23 cellular contexts compared by ENCODE assay signal in the genomic region with DNA sequence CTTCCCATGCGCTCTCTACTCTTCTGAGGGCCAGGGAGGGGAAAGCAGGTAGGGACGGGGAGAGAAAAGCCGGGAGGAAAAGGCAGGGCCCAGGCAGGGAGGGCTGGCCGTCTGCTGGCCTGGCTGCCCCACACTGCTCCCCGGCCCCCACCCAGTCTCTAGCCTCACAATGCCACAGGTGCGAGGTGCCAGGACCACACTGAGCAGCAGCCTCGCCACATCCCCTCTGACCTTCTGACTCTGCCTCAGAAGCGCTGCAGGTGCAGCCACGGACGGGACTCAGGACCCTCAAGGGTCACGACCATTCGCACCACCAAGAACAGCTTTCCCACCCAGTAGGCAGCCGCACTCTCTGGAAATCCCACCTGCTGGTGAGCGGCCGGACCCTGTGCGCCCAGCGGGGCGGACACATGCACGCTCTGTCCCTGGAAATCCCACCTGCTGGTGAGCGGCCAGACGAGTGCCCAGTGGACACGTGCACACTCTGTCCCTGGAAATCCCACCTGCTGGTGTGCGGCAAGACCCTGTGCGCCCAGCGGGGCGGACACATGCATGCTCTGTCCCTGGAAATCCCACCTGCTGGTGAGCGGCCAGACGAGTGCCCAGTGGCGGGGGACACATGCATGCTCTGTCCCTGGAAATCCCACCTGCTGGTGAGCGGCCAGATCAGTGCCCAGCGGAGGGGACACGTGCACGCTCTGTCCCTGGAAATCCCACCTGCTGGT. TPM values are rescaled to one million over a fixed set of nuclear protein-coding genes. Genes with fewer than 3 reads are reported as not detected.
DNase-seq lines count a peak whose midpoint lies in the region; ATAC-seq, FAIRE-seq and TF ChIP-seq lines count a peak whose summit lies in the region.
"Had no signal": no experiment of that assay in that cellular context is flagged by ENCODE, and none has a peak within 500 bp of the region (broad histone marks: within the 10 kb centered on the region; RNA-seq: fewer than 3 reads in every experiment).

No MANE protein-coding gene starts in this region.

- no peak overlapping the region for H2AFZ ChIP-seq in K562 (ENCODE audit: low read depth, low read length)
- H2AFZ ChIP-seq in neuronal stem cell (ENCODE audit: low read length): no peak overlapping the region

- H3K79me1 ChIP-seq in neuronal stem cell (ENCODE audit: low read depth, low read length): peaks cover 21% of the 10 kb centered on the region

- H3K27ac ChIP-seq in heart right ventricle (no peak overlapping the region), K562 (ENCODE audit: extremely low read depth, low read depth, low read length) (no peak overlapping the region), neuronal stem cell (replicated peaks; ENCODE audit: low read length) (no peak overlapping the region), upper lobe of right lung (no peak overlapping the region), esophagus muscularis mucosa (replicated peaks in 1 of 4) (no peak overlapping the region)
- H3K27ac ChIP-seq: SJCRH30 had no signal

- no peak overlapping the region for H2BK120ac ChIP-seq in neuronal stem cell (ENCODE audit: low read depth, low read length)

- H4K8ac ChIP-seq in neuronal stem cell (ENCODE audit: low read depth, low read length): peak overlapping the region; percentile 72

- H3K4me1 ChIP-seq in heart right ventricle: peaks cover 0 to 8% (median 0%) of the 10 kb centered on the region in 9 donors
- H3K4me1 ChIP-seq in K562 (replicated peaks in 1 of 2; ENCODE audit: control insufficient read depth in 2 of 2, insufficient read depth in 2 of 2, low read length in 2 of 2): peaks cover 0 to 5% of the 10 kb centered on the region in 2 experiments; a peak in 1 of 5 replicates
- H3K4me1 ChIP-seq in neuronal stem cell (ENCODE audit: control insufficient read depth in 2 of 2, insufficient read depth in 1 of 2, low read depth in 1 of 2, low read length in 2 of 2): no peaks in the 10 kb centered on the region
- no peaks in the 10 kb centered on the region for H3K4me1 ChIP-seq in upper lobe of right lung
- peaks cover 0 to 13% (median 3%) of the 10 kb centered on the region in 4 donors for H3K4me1 ChIP-seq in esophagus muscularis mucosa
- H3K4me1 ChIP-seq: SJCRH30 had no signal

- TF ChIP-seq RAD21 in K562 (CRISPR knock-in tag; conservative IDR thresholded peaks at IDR 0.05 in 1 of 2, IDR thresholded peaks at IDR 0.05 in 1 of 2): no peak

- peak; percentile 24 for DNase-seq in cardiac septum (ENCODE audit: low spot score)
- DNase-seq in heart right ventricle: no peak
- no peak for DNase-seq in K562 (ENCODE audit: extremely low read depth in 1 of 4, low spot score in 3 of 4)
- no peak for DNase-seq in neuronal stem cell (ENCODE audit: low spot score)
- peak; percentile 43 for DNase-seq in upper lobe of right lung
- no peak for DNase-seq in esophagus muscularis mucosa (ENCODE audit: extremely low spot score)
- DNase-seq: AML-193, C1 segment of cervical spinal cord, Calu3, EL, GF-D8, H7, HFFc6, Karpas-422, MV-4-11, NCI-H1105 treated with DMSO at 0.1 percent for 48 hours, NCI-H2029 treated with DMSO at 0.1 percent for 48 hours, NCI-H345, NCI-H524 treated with DMSO at 0.1 percent for 48 hours, NCI-H82, SJCRH30 had no signal

- no peak overlapping the region for H3K4me2 ChIP-seq in K562 (ENCODE audit: insufficient read depth, low read length)
- H3K4me2 ChIP-seq in neuronal stem cell (ENCODE audit: insufficient read depth, low read length, poor library complexity, severe bottlenecking): no peak overlapping the region

- no peak for TF ChIP-seq EP300 in K562 (IDR thresholded peaks at IDR 0.05; ENCODE audit: low read length)
- TF ChIP-seq EP300 in esophagus muscularis mucosa (IDR thresholded peaks at IDR 0.05): no peak

- no peak overlapping the region for H3K4me3 ChIP-seq in heart right ventricle
- H3K4me3 ChIP-seq in K562: no peak overlapping the region
- H3K4me3 ChIP-seq in neuronal stem cell (ENCODE audit: low read length in 2 of 2): no peak overlapping the region
- H3K4me3 ChIP-seq in upper lobe of right lung: no peak overlapping the region
- no peak overlapping the region for H3K4me3 ChIP-seq in esophagus muscularis mucosa
- H3K4me3 ChIP-seq: SJCRH30 had no signal

- CTCF ChIA-PET in K562 (lab: Yijun Ruan, JAX; ENCODE audit: low intra/inter-chr PET ratio): no interaction called here

- H3K23ac ChIP-seq in neuronal stem cell (ENCODE audit: low read depth, low read length, poor library complexity): peak overlapping the region; percentile 65

- H3K9me3 ChIP-seq in heart right ventricle (no peaks in the 10 kb centered on the region), K562 (replicated peaks; ENCODE audit: control insufficient read depth, insufficient read depth, low read depth, low read length) (peaks cover 2% of the 10 kb centered on the region; the same call in 1 of the 2 replicates), neuronal stem cell (replicated peaks in 1 of 2; ENCODE audit: control insufficient read depth in 2 of 2, insufficient read depth in 1 of 2, low read depth in 1 of 2, low read length in 2 of 2) (no peaks in the 10 kb centered on the region), upper lobe of right lung (no peaks in the 10 kb centered on the region), esophagus muscularis mucosa (no peaks in the 10 kb centered on the region)
- H3K9me3 ChIP-seq: SJCRH30 had no signal

- H3K36me3 ChIP-seq in heart right ventricle: peaks cover 0 to 85% (median 23%) of the 10 kb centered on the region in 9 donors
- H3K36me3 ChIP-seq in K562 (ENCODE audit: control insufficient read depth, insufficient read depth, low read length): peaks cover 47% of the 10 kb centered on the region; the same call in 1 of the 3 replicates
- peaks cover 44 to 77% of the 10 kb centered on the region in 2 donors for H3K36me3 ChIP-seq in neuronal stem cell (replicated peaks in 1 of 2; ENCODE audit: control insufficient read depth in 2 of 2, insufficient read depth in 2 of 2, low read length in 2 of 2)
- H3K36me3 ChIP-seq in upper lobe of right lung: peaks cover 76% of the 10 kb centered on the region
- H3K36me3 ChIP-seq in esophagus muscularis mucosa: peaks cover 56 to 91% (median 83%) of the 10 kb centered on the region in 4 donors

- no peak overlapping the region for H3K14ac ChIP-seq in neuronal stem cell (ENCODE audit: low read length)

- FAIRE-seq in K562 (lab: Jason Lieb, UNC): no peak

- in situ Hi-C loops in K562 (cut with MboI): no loop called here

- ATAC-seq in heart right ventricle (no peak), K562 (no peak), upper lobe of right lung (no peak), GM21529 (IDR thresholded peaks at IDR 0.05; ENCODE audit: unreplicated experiment) (no peak)
- ATAC-seq: Panc1 had no signal

- no TSS peak for BruUV-seq in K562 (replicated peaks; lab: Mats Ljungman, UMichigan)

- H3K4ac ChIP-seq in neuronal stem cell (ENCODE audit: low read length): no peak overlapping the region

- no peaks in the 10 kb centered on the region for H3K9me1 ChIP-seq in K562 (ENCODE audit: control insufficient read depth, insufficient read depth, low read length)

- TF ChIP-seq POLR2A in K562 (conservative IDR thresholded peaks at IDR 0.05): no peak
- TF ChIP-seq POLR2A in esophagus muscularis mucosa (IDR thresholded peaks at IDR 0.05; ENCODE audit: low read depth): no peak

- no peak overlapping the region for H2BK15ac ChIP-seq in neuronal stem cell (ENCODE audit: low read length)

- H3K27me3 ChIP-seq in heart right ventricle (no peaks in the 10 kb centered on the region), K562 (ENCODE audit: control insufficient read depth in 2 of 2, insufficient read depth in 2 of 2, low read length in 2 of 2) (no peaks in the 10 kb centered on the region), neuronal stem cell (ENCODE audit: control insufficient read depth in 3 of 3, insufficient read depth in 3 of 3, low read depth in 1 of 3, low read length in 3 of 3) (no peaks in the 10 kb centered on the region), upper lobe of right lung (no peaks in the 10 kb centered on the region), esophagus muscularis mucosa (no peaks in the 10 kb centered on the region)
- H3K27me3 ChIP-seq: SJCRH30 had no signal

- intact Hi-C loops in cardiac septum (cut with DNase I): no loop called here
- intact Hi-C loops in heart right ventricle (cut with DNase I): no loop called here
- intact Hi-C loops in K562 (cut with micrococcal nuclease): no loop called here
- intact Hi-C loops in upper lobe of right lung (cut with DNase I): no loop called here
- intact Hi-C loops in esophagus muscularis mucosa (cut with DNase I): no loop called here

- no peak overlapping the region for H2BK5ac ChIP-seq in neuronal stem cell (ENCODE audit: low read length)

- TF ChIP-seq CTCF in heart right ventricle (IDR thresholded peaks at IDR 0.05) (no peak), K562 (IDR thresholded peaks at IDR 0.05 in 2 of 3, conservative IDR thresholded peaks at IDR 0.05 in 1 of 3; ENCODE audit: insufficient read depth in 2 of 3, low read depth in 1 of 3, low read length in 3 of 3) (no peak), upper lobe of right lung (IDR thresholded peaks at IDR 0.05) (no peak), esophagus muscularis mucosa (IDR thresholded peaks at IDR 0.05) (no peak)

- H4K20me1 ChIP-seq in K562 (replicated peaks; ENCODE audit: control insufficient read depth, insufficient read depth, low read length): no peaks in the 10 kb centered on the region

- H3K18ac ChIP-seq in neuronal stem cell (ENCODE audit: low read length): no peak overlapping the region

- H2BK12ac ChIP-seq in neuronal stem cell (ENCODE audit: low read length): no peak overlapping the region

- no peak overlapping the region for H4K91ac ChIP-seq in neuronal stem cell (ENCODE audit: low read depth, low read length, poor library complexity)

- H3K9ac ChIP-seq in K562 (ENCODE audit: insufficient read depth in 1 of 2, low read depth in 2 of 2, low read length in 2 of 2) (no peak overlapping the region), neuronal stem cell (ENCODE audit: low read depth, low read length, poor library complexity) (no peak overlapping the region)

- H3K79me2 ChIP-seq in K562 (ENCODE audit: control insufficient read depth, insufficient read depth, low read length): no peaks in the 10 kb centered on the region

- 92 to 95% methylated on average over 33 of the region's 33 CpGs for WGBS in heart right ventricle, 2 donors
- WGBS in K562 (ENCODE audit: insufficient coverage, low coverage, missing lambda C conversion rate): 97% methylated on average over 19 of the region's 33 CpGs
- no CpG with 5 or more reads among the region's 33 CpGs for WGBS in neuronal stem cell (ENCODE audit: extremely low coverage in 2 of 2, insufficient read length in 2 of 2, insufficient replicate concordance in 1 of 2), 2 donors
- 96% methylated on average over 17 of the region's 33 CpGs for WGBS in esophagus muscularis mucosa

- POLR2A ChIA-PET in K562 (lab: Yijun Ruan, JAX): no interaction called here

- H2AK5ac ChIP-seq in neuronal stem cell (ENCODE audit: low read depth, low read length): no peak overlapping the region

RNA-seq across cellular contexts. Expression of gene TOLLIP, which starts 20.1 kb away (rescaled TPM):
- 46.9 TPM for total RNA-seq in cardiac septum
- total RNA-seq in heart right ventricle: 10 to 100 TPM; 34.3 to 53.6 (median 45.2) TPM
- 10 to 100 TPM; 19.0 to 32.5 TPM for polyA plus RNA-seq in heart right ventricle
- total RNA-seq in K562 (2011; cell fraction: chromatin; rRNA removed; ENCODE audit: low replicate concordance): 28.7 and 53.4 TPM in 2 replicates
- 24.0 and 26.7 TPM in 2 replicates for total RNA-seq in K562 (2011; cell fraction: nucleolus; rRNA removed)
- 23.5 and 24.4 TPM in 2 replicates for total RNA-seq in K562 (2011; cell fraction: nucleoplasm; rRNA removed)
- total RNA-seq in K562 (2014; rRNA removed): 16.0 and 23.0 TPM in 2 replicates
- total RNA-seq in K562 (2014; rRNA removed; fragmentation: Illumina TruSeq; extraction: Trizol): 1.9 and 2.3 TPM in 2 replicates
- total RNA-seq in K562 (2015; rRNA removed; fragmentation: Illumina TruSeq; extraction: Trizol): 6.9 and 7.1 TPM in 2 replicates
- total RNA-seq in K562 (2021): 22.8 and 25.4 TPM in 2 replicates
- polyA plus RNA-seq in K562 (2011; rRNA removed): 13.5 and 16.4 TPM in 2 replicates
- 15.0 and 35.2 TPM in 2 replicates for polyA plus RNA-seq in K562 (2011; cell fraction: cytosol; rRNA removed)
- 21.5 and 35.3 TPM in 2 replicates for polyA plus RNA-seq in K562 (2011; cell fraction: nucleus; rRNA removed)
- polyA plus RNA-seq in K562 (2012): 20.3 and 28.2 TPM in 2 replicates
- 4.9 and 13.1 TPM in 2 replicates for polyA plus RNA-seq in K562 (2014; fragmentation: Illumina TruSeq; extraction: Trizol)
- polyA plus RNA-seq in K562 (2014; fragmentation: Nextera tagmentation; extraction: Ambion mirVana): under 1 TPM; 0.23 to 0.41 TPM
- polyA plus RNA-seq in K562 (2014; rRNA removed): 13.3 and 15.4 TPM in 2 replicates
- 6.0 and 11.6 TPM in 2 replicates for polyA minus RNA-seq in K562 (2011; rRNA and poly(A)+ RNA removed)
- 10.5 and 28.4 TPM in 2 replicates for polyA minus RNA-seq in K562 (2011; cell fraction: cytosol; rRNA and poly(A)+ RNA removed)
- polyA minus RNA-seq in K562 (2011; cell fraction: nucleus; rRNA and poly(A)+ RNA removed): 9.6 and 13.5 TPM in 2 replicates
- 16.5 TPM for polyA plus RNA-seq in neuronal stem cell (2013, experiment 1 of 2)
- 15.3 TPM for polyA plus RNA-seq in neuronal stem cell (2013, experiment 2 of 2)
- total RNA-seq in upper lobe of right lung: 71.1 TPM
- total RNA-seq in esophagus muscularis mucosa: 10 to 100 TPM; 33.2 to 71.6 (median 58.6) TPM

Comparison
In these comparisons a context has a peak if more than half of its experiments do, and no peak if none do; other contexts are left out.
1. DNase-seq: peak in cardiac septum (single experiment) and upper lobe of right lung (single experiment); none in heart right ventricle (0 of 2), K562 (0 of 4), neuronal stem cell (single experiment) and esophagus muscularis mucosa (single experiment).